25 cellular contexts compared by ENCODE assay signal in genomic region chr3:151107177-151107576, GRCh38. TPM values are rescaled to one million over a fixed set of nuclear protein-coding genes. Genes with fewer than 3 reads are reported as not detected.
"Had no signal": no experiment of that assay in that cellular context is flagged by ENCODE, and none has a peak within 500 bp of the region (broad histone marks: within the 10 kb centered on the region; RNA-seq: fewer than 3 reads in every experiment).

No MANE protein-coding gene starts in this region.

- H3K9me3 ChIP-seq: left ventricle myocardium inferior, testis, vagina had no signal

- H3K9me3 Mint-ChIP-seq: activated CD4-positive, alpha-beta memory T cell treated with anti-CD3 and anti-CD28 coated beads, Interleukin-2, amount 10 ng/mL, durations not matched to agents 7 days and 5 days; activated naive CD4-positive, alpha-beta T cell treated with anti-CD3 and anti-CD28 coated beads, Interleukin-2, amount 10 ng/mL, durations not matched to agents 7 days and 5 days; activated T-cell treated with anti-CD3 and anti-CD28 coated beads, Interleukin-2, amount 50 U/mL, for 24 hours; endodermal cell; neural crest cell; T-helper 2 cell treated with Interferon-gamma antibody and Interleukin-4, amounts not matched to agents 5 μg/mL and 100 μg/mL, for 36 hours; type B pancreatic cell had no signal

- H3K4me1 Mint-ChIP-seq: activated CD4-positive, alpha-beta memory T cell treated with anti-CD3 and anti-CD28 coated beads, Interleukin-2, amount 10 ng/mL, durations not matched to agents 7 days and 5 days; activated naive CD4-positive, alpha-beta T cell treated with anti-CD3 and anti-CD28 coated beads, Interleukin-2, amount 10 ng/mL, durations not matched to agents 7 days and 5 days; activated naive CD8-positive, alpha-beta T cell treated with anti-CD3 and anti-CD28 coated beads, Interleukin-2, amount 10 ng/mL, durations not matched to agents 7 days and 5 days; naive thymus-derived CD4-positive, alpha-beta T cell had no signal

- H3K36me3 ChIP-seq: heart right ventricle, left ventricle myocardium inferior, vagina had no signal

- DNase-seq: activated CD4-positive, alpha-beta memory T cell treated with anti-CD3 and anti-CD28 coated beads, Interleukin-2, amount 10 ng/mL, durations not matched to agents 7 days and 5 days; activated CD4-positive, alpha-beta T cell treated with anti-CD3 and anti-CD28 coated beads for 48 hours; activated CD8-positive, alpha-beta memory T cell treated with anti-CD3 and anti-CD28 coated beads, Interleukin-2, amount 50 U/mL, for 48 hours; activated gamma-delta T cell; activated naive CD4-positive, alpha-beta T cell treated with anti-CD3 and anti-CD28 coated beads, Interleukin-2, amount 10 ng/mL, durations not matched to agents 7 days and 5 days; activated naive CD8-positive, alpha-beta T cell treated with anti-CD3 and anti-CD28 coated beads, Interleukin-2, amount 10 ng/mL, durations not matched to agents 7 days and 5 days; activated T-cell treated with anti-CD3 and anti-CD28 coated beads, Interleukin-2, amount 50 U/mL, for 24 hours; caudate nucleus; heart right ventricle; left ventricle myocardium inferior; midbrain; naive thymus-derived CD4-positive, alpha-beta T cell; right cardiac atrium; stimulated activated CD4-positive, alpha-beta T cell treated with anti-CD3 and anti-CD28 coated beads, Interleukin-2, amount 100 ng/mL, for 48 hours; stimulated activated naive CD4-positive, alpha-beta T cell treated with Interleukin-2 at 50 U/mL for 16 hours; T-helper 1 cell; testis had no signal

- H3K36me3 Mint-ChIP-seq: activated naive CD4-positive, alpha-beta T cell treated with anti-CD3 and anti-CD28 coated beads, Interleukin-2, amount 10 ng/mL, durations not matched to agents 7 days and 5 days; activated naive CD8-positive, alpha-beta T cell treated with anti-CD3 and anti-CD28 coated beads, Interleukin-2, amount 10 ng/mL, durations not matched to agents 7 days and 5 days; naive thymus-derived CD4-positive, alpha-beta T cell; type B pancreatic cell had no signal

- H3K27me3 ChIP-seq: heart right ventricle, testis, vagina had no signal

- H3K4me3 Mint-ChIP-seq: activated CD4-positive, alpha-beta memory T cell treated with anti-CD3 and anti-CD28 coated beads, Interleukin-2, amount 10 ng/mL, durations not matched to agents 7 days and 5 days; activated naive CD4-positive, alpha-beta T cell treated with anti-CD3 and anti-CD28 coated beads, Interleukin-2, amount 10 ng/mL, durations not matched to agents 7 days and 5 days; activated naive CD8-positive, alpha-beta T cell treated with anti-CD3 and anti-CD28 coated beads, Interleukin-2, amount 10 ng/mL, durations not matched to agents 7 days and 5 days; activated T-cell treated with anti-CD3 and anti-CD28 coated beads, Interleukin-2, amount 50 U/mL, for 24 hours; endodermal cell; naive thymus-derived CD4-positive, alpha-beta T cell; neural crest cell; T-helper 2 cell treated with Interferon-gamma antibody and Interleukin-4, amounts not matched to agents 5 μg/mL and 100 μg/mL, for 36 hours; type B pancreatic cell had no signal

- H3K27ac Mint-ChIP-seq: activated CD4-positive, alpha-beta memory T cell treated with anti-CD3 and anti-CD28 coated beads, Interleukin-2, amount 10 ng/mL, durations not matched to agents 7 days and 5 days; activated naive CD4-positive, alpha-beta T cell treated with anti-CD3 and anti-CD28 coated beads, Interleukin-2, amount 10 ng/mL, durations not matched to agents 7 days and 5 days; activated naive CD8-positive, alpha-beta T cell treated with anti-CD3 and anti-CD28 coated beads, Interleukin-2, amount 10 ng/mL, durations not matched to agents 7 days and 5 days; activated T-cell treated with anti-CD3 and anti-CD28 coated beads, Interleukin-2, amount 50 U/mL, for 24 hours; naive thymus-derived CD4-positive, alpha-beta T cell; T-helper 2 cell treated with Interferon-gamma antibody and Interleukin-4, amounts not matched to agents 5 μg/mL and 100 μg/mL, for 36 hours; type B pancreatic cell had no signal

- H3K27ac ChIP-seq: foreskin keratinocyte, heart right ventricle, left ventricle myocardium inferior, testis, vagina had no signal

- H3K4me1 ChIP-seq: foreskin keratinocyte, left ventricle myocardium inferior, testis, vagina had no signal

- H3K27me3 Mint-ChIP-seq: type B pancreatic cell had no signal

- ATAC-seq: esophagus mucosa; foreskin keratinocyte; heart right ventricle; naive thymus-derived CD4-positive, alpha-beta T cell; right cardiac atrium had no signal

- H3K4me3 ChIP-seq: heart right ventricle, left ventricle myocardium inferior, testis, vagina had no signal

RNA-seq across cellular contexts. Expression of gene MED12L, which starts 21.7 kb away (rescaled TPM):
- total RNA-seq: lung microvascular endothelial cell had no signal
- polyA plus RNA-seq: naive thymus-derived CD4-positive, alpha-beta T cell had no signal
